ENCODE assay signal across 22 cellular contexts in genomic region chr20:62543470-62544302, GRCh38.
"Had no signal": no experiment of that assay in that cellular context is flagged by ENCODE, and none has a peak within 500 bp of the region (broad histone marks: within the 10 kb centered on the region; RNA-seq: fewer than 3 reads in every experiment).

No MANE protein-coding gene starts in this region.

- H3K4me1 ChIP-seq: body of pancreas had no signal

- H3K27ac Mint-ChIP-seq: activated CD8-positive, alpha-beta T cell treated with anti-CD3 and anti-CD28 coated beads for 36 hours; activated naive CD8-positive, alpha-beta T cell treated with anti-CD3 and anti-CD28 coated beads, Interleukin-2, amount 10 ng/mL, durations not matched to agents 7 days and 5 days; activated T-cell treated with anti-CD3 and anti-CD28 coated beads, Interleukin-2, amount 50 U/mL, for 24 hours; activated T-helper 2 cell treated with anti-CD3 and anti-CD28 coated beads, Interferon-gamma antibody, Interleukin-2, Interleukin-4, amounts not matched to agents 10 μg/mL and 5 μg/mL and 100 μg/mL, durations not matched to agents 14 hours and 24 hours and 36 hours; naive thymus-derived CD8-positive, alpha-beta T cell; stimulated activated naive CD8-positive, alpha-beta T cell treated with anti-CD3 and anti-CD28 coated beads, Interleukin-15, Interleukin-2, amounts not matched to agents 100 ng/mL and 50 ng/mL, for 24 hours had no signal

- DNase-seq: activated CD8-positive, alpha-beta T cell treated with anti-CD3 and anti-CD28 coated beads for 36 hours; activated naive CD4-positive, alpha-beta T cell treated with Interleukin-2 at 50 U/mL for 16 hours; activated naive CD8-positive, alpha-beta T cell treated with anti-CD3 and anti-CD28 coated beads, Interleukin-2, amount 10 ng/mL, durations not matched to agents 7 days and 5 days; activated T-cell treated with anti-CD3 and anti-CD28 coated beads, Interleukin-2, amount 50 U/mL, for 24 hours; body of pancreas; foreskin melanocyte; glutamatergic neuron; kidney glomerular epithelial cell; mesenchymal stem cell; mucosa of descending colon; naive thymus-derived CD8-positive, alpha-beta T cell; occipital lobe; retina; stimulated activated CD4-positive, alpha-beta T cell treated with anti-CD3 and anti-CD28 coated beads, Interleukin-2, amount 100 ng/mL, for 24 hours; SW 1271; T-helper 2 cell; transverse colon; WERI-Rb-1 had no signal

- H3K27ac ChIP-seq: body of pancreas, coronary artery, transverse colon, WERI-Rb-1 had no signal

- H3K36me3 ChIP-seq: transverse colon, WERI-Rb-1 had no signal

- H3K4me3 ChIP-seq: body of pancreas, coronary artery, mucosa of descending colon, transverse colon had no signal

- ATAC-seq: activated CD8-positive, alpha-beta T cell treated with anti-CD3 and anti-CD28 coated beads for 36 hours; body of pancreas; mucosa of descending colon; naive thymus-derived CD8-positive, alpha-beta T cell had no signal

- H3K4me3 Mint-ChIP-seq: activated CD8-positive, alpha-beta T cell treated with anti-CD3 and anti-CD28 coated beads for 36 hours; activated naive CD8-positive, alpha-beta T cell treated with anti-CD3 and anti-CD28 coated beads, Interleukin-2, amount 10 ng/mL, durations not matched to agents 7 days and 5 days; activated T-cell treated with anti-CD3 and anti-CD28 coated beads, Interleukin-2, amount 50 U/mL, for 24 hours; central memory CD8-positive, alpha-beta T cell; naive thymus-derived CD8-positive, alpha-beta T cell; stimulated activated naive CD8-positive, alpha-beta T cell treated with anti-CD3 and anti-CD28 coated beads, Interleukin-15, Interleukin-2, amounts not matched to agents 100 ng/mL and 50 ng/mL, for 24 hours had no signal

- H3K9me3 Mint-ChIP-seq: activated CD8-positive, alpha-beta T cell treated with anti-CD3 and anti-CD28 coated beads for 36 hours; activated naive CD8-positive, alpha-beta T cell treated with anti-CD3 and anti-CD28 coated beads, Interleukin-2, amount 10 ng/mL, durations not matched to agents 7 days and 5 days; activated T-cell treated with anti-CD3 and anti-CD28 coated beads, Interleukin-2, amount 50 U/mL, for 24 hours; central memory CD8-positive, alpha-beta T cell; stimulated activated naive CD8-positive, alpha-beta T cell treated with anti-CD3 and anti-CD28 coated beads, Interleukin-15, Interleukin-2, amounts not matched to agents 100 ng/mL and 50 ng/mL, for 24 hours had no signal

- H3K27me3 ChIP-seq: body of pancreas had no signal

- H3K9me3 ChIP-seq: body of pancreas, mucosa of descending colon, transverse colon had no signal

- H3K4me1 Mint-ChIP-seq: activated naive CD8-positive, alpha-beta T cell treated with anti-CD3 and anti-CD28 coated beads, Interleukin-2, amount 10 ng/mL, durations not matched to agents 7 days and 5 days; central memory CD8-positive, alpha-beta T cell had no signal

- H3K36me3 Mint-ChIP-seq: activated naive CD8-positive, alpha-beta T cell treated with anti-CD3 and anti-CD28 coated beads, Interleukin-2, amount 10 ng/mL, durations not matched to agents 7 days and 5 days; naive thymus-derived CD8-positive, alpha-beta T cell had no signal

- H3K27me3 Mint-ChIP-seq: activated naive CD8-positive, alpha-beta T cell treated with anti-CD3 and anti-CD28 coated beads, Interleukin-2, amount 10 ng/mL, durations not matched to agents 7 days and 5 days had no signal
